17 cellular contexts compared by ENCODE assay signal in the genomic region with DNA sequence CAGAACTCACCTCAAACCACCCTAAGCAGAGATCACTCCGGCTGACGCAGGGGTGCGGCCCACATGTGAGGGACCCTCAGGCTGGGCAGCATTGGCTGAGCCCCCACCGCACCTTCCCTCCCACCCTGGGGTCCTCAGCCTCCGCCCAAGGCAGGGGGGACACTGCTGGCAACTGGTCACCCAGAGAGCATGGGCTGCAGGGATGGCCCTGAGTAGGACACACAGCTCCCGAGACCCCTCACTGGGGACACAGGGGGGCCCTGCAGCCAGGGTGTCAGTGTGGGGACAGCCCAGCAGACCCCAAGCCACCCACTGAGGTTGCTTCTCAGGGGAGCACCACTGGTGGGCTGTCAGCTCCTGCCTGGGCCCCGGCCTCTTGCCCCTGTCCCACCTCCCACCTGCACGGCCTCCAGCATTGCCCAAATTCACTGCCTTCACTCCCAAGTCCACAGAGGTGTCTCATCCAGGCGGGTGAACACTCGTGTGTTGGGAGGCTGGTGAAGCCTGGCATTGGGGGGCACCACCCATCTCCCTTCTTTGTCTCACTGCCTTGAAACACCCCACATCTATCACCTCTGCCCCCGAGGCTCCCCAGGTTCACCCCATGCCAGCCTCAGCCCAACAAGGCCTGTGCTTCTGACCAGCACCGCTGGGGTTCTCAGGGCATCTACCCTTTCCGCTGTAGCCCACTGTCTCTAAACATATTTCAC. TPM values are rescaled to one million over a fixed set of nuclear protein-coding genes. Genes with fewer than 3 reads are reported as not detected.
DNase-seq lines count a peak whose midpoint lies in the region; ATAC-seq and TF ChIP-seq lines count a peak whose summit lies in the region.
"Had no signal": no experiment of that assay in that cellular context is flagged by ENCODE, and none has a peak within 500 bp of the region (broad histone marks: within the 10 kb centered on the region; RNA-seq: fewer than 3 reads in every experiment).

No MANE protein-coding gene starts in this region.

- no peaks in the 10 kb centered on the region for H3K4me1 ChIP-seq in BE2C

- ATAC-seq in activated CD8-positive, alpha-beta memory T cell treated with anti-CD3 and anti-CD28 coated beads, Interleukin-2, amount 10 ng/mL, durations not matched to agents 7 days and 5 days = no peak
- ATAC-seq in stimulated activated naive B cell treated with anti-CD40 and anti-IgM and Interleukin-4, amounts not matched to agents 10 μg/mL and 1 μg/mL and 100 μg/mL, for 72 hours (replicated peaks) = no peak
- ATAC-seq in GM21529 (IDR thresholded peaks at IDR 0.05; ENCODE audit: unreplicated experiment) = no peak
- ATAC-seq: GM12878, left colon had no signal

- no peaks in the 10 kb centered on the region for H3K36me3 ChIP-seq in BE2C

- CTCF ChIA-PET in activated CD8-positive, alpha-beta memory T cell treated with anti-CD3 and anti-CD28 coated beads, Interleukin-2, amount 10 ng/mL, durations not matched to agents 7 days and 5 days (lab: Charles Lee) = interaction anchor here (0.8 to 3.0 kb wide), 4 partner anchors 9 to 99 kb away, joined by 3 to 19 read pairs (median 4); no protein-coding TSS in a partner anchor

- H3K27me3 ChIP-seq in BE2C = no peaks in the 10 kb centered on the region

- H3K9me3 Mint-ChIP-seq in activated CD8-positive, alpha-beta memory T cell treated with anti-CD3 and anti-CD28 coated beads, Interleukin-2, amount 10 ng/mL, durations not matched to agents 7 days and 5 days (ENCODE audit: low read depth) = no peaks in the 10 kb centered on the region
- no peaks in the 10 kb centered on the region for H3K9me3 Mint-ChIP-seq in stimulated activated naive B cell treated with anti-CD40 and anti-IgM and Interleukin-4, amounts not matched to agents 10 μg/mL and 1 μg/mL and 100 μg/mL, for 72 hours

- H3K36me3 Mint-ChIP-seq in activated CD8-positive, alpha-beta memory T cell treated with anti-CD3 and anti-CD28 coated beads, Interleukin-2, amount 10 ng/mL, durations not matched to agents 7 days and 5 days = peaks cover 5% of the 10 kb centered on the region
- H3K36me3 Mint-ChIP-seq in stimulated activated naive B cell treated with anti-CD40 and anti-IgM and Interleukin-4, amounts not matched to agents 10 μg/mL and 1 μg/mL and 100 μg/mL, for 72 hours = peaks cover 0 to 3% of the 10 kb centered on the region in 2 donors

- no peak for TF ChIP-seq CTCF in BE2C (IDR thresholded peaks at IDR 0.05; ENCODE audit: low read depth, low read length)

- no peak overlapping the region for H3K4me3 Mint-ChIP-seq in activated CD8-positive, alpha-beta memory T cell treated with anti-CD3 and anti-CD28 coated beads, Interleukin-2, amount 10 ng/mL, durations not matched to agents 7 days and 5 days
- no peak overlapping the region for H3K4me3 Mint-ChIP-seq in stimulated activated naive B cell treated with anti-CD40 and anti-IgM and Interleukin-4, amounts not matched to agents 10 μg/mL and 1 μg/mL and 100 μg/mL, for 72 hours

- DNase-seq in activated effector memory CD4-positive, alpha-beta T cell treated with anti-CD3 and anti-CD28 coated beads, Interleukin-2, amount 50 U/mL, for 16 hours = peak; percentile 61
- DNase-seq in activated effector memory CD4-positive, alpha-beta T cell treated with Interleukin-2 at 50 U/mL for 16 hours = no peak
- DNase-seq in activated CD8-positive, alpha-beta memory T cell treated with anti-CD3 and anti-CD28 coated beads, Interleukin-2, amount 10 ng/mL, durations not matched to agents 7 days and 5 days = peak; percentile 38
- DNase-seq in mesenteric fat pad (ENCODE audit: low spot score) (peak; percentile 73), NCI-H1417 treated with DMSO at 0.1 percent for 48 hours (lab: John Stamatoyannopoulos, UW) (no peak), BE2C (no peak)
- no peak for DNase-seq in stimulated activated naive B cell treated with anti-CD40 and anti-IgM and Interleukin-4, amounts not matched to agents 10 μg/mL and 1 μg/mL and 100 μg/mL, for 72 hours
- DNase-seq: foreskin fibroblast, NCI-H1105, NCI-H2171 treated with DMSO at 0.1 percent for 48 hours, NCI-H82, SW 1271 had no signal

- peaks cover 6% of the 10 kb centered on the region for H3K27me3 Mint-ChIP-seq in activated CD8-positive, alpha-beta memory T cell treated with anti-CD3 and anti-CD28 coated beads, Interleukin-2, amount 10 ng/mL, durations not matched to agents 7 days and 5 days
- H3K27me3 Mint-ChIP-seq in stimulated activated naive B cell treated with anti-CD40 and anti-IgM and Interleukin-4, amounts not matched to agents 10 μg/mL and 1 μg/mL and 100 μg/mL, for 72 hours = peaks cover 0 to 6% of the 10 kb centered on the region in 2 donors

- no peak overlapping the region for H3K27ac Mint-ChIP-seq in activated CD8-positive, alpha-beta memory T cell treated with anti-CD3 and anti-CD28 coated beads, Interleukin-2, amount 10 ng/mL, durations not matched to agents 7 days and 5 days
- peak overlapping the region; percentile 39 for H3K27ac Mint-ChIP-seq in stimulated activated naive B cell treated with anti-CD40 and anti-IgM and Interleukin-4, amounts not matched to agents 10 μg/mL and 1 μg/mL and 100 μg/mL, for 72 hours

- peaks cover 24% of the 10 kb centered on the region for H3K4me1 Mint-ChIP-seq in activated CD8-positive, alpha-beta memory T cell treated with anti-CD3 and anti-CD28 coated beads, Interleukin-2, amount 10 ng/mL, durations not matched to agents 7 days and 5 days
- peaks cover 26 to 32% of the 10 kb centered on the region in 2 donors for H3K4me1 Mint-ChIP-seq in stimulated activated naive B cell treated with anti-CD40 and anti-IgM and Interleukin-4, amounts not matched to agents 10 μg/mL and 1 μg/mL and 100 μg/mL, for 72 hours

- H3K9me3 ChIP-seq in BE2C = no peaks in the 10 kb centered on the region
- H3K9me3 ChIP-seq: Caco-2 had no signal

- H3K4me3 ChIP-seq in BE2C (ENCODE audit: low read depth, low read length) = no peak overlapping the region
- H3K4me3 ChIP-seq: GM12878 had no signal

RNA-seq across cellular contexts. Expression of a gene that starts 4.7 kb away (rescaled TPM):
- total RNA-seq in activated CD8-positive, alpha-beta memory T cell treated with anti-CD3 and anti-CD28 coated beads, Interleukin-2, amount 10 ng/mL, durations not matched to agents 7 days and 5 days = 10 to 100 TPM; 28.3 to 49.2 TPM
- total RNA-seq in mesenteric fat pad = 1.0 TPM
- not detected for polyA plus RNA-seq in BE2C (2012; ENCODE audit: insufficient read depth, insufficient read length, low read depth)
- total RNA-seq: pulmonary artery endothelial cell had no signal

RNA-seq across cellular contexts. Expression of a gene that starts 4.7 kb away (rescaled TPM):
- total RNA-seq in activated CD8-positive, alpha-beta memory T cell treated with anti-CD3 and anti-CD28 coated beads, Interleukin-2, amount 10 ng/mL, durations not matched to agents 7 days and 5 days = 10 to 100 TPM; 20.5 to 41.4 TPM
- 1.3 TPM for total RNA-seq in mesenteric fat pad
- polyA plus RNA-seq in BE2C (2012; ENCODE audit: insufficient read depth, insufficient read length, low read depth) = 3.5 TPM
- total RNA-seq: GM12878, pulmonary artery endothelial cell had no signal

RNA-seq across cellular contexts. Expression of a gene that starts 26.7 kb away (rescaled TPM):
- total RNA-seq in activated CD8-positive, alpha-beta memory T cell treated with anti-CD3 and anti-CD28 coated beads, Interleukin-2, amount 10 ng/mL, durations not matched to agents 7 days and 5 days = under 1 TPM; 0.12 to 0.15 TPM
- total RNA-seq in mesenteric fat pad = 0.64 TPM
- not detected for polyA plus RNA-seq in BE2C (2012; ENCODE audit: insufficient read depth, insufficient read length, low read depth)
- total RNA-seq: GM12878, pulmonary artery endothelial cell had no signal
- polyA plus RNA-seq: GM12878 had no signal

Comparison
In these comparisons a context has a peak if more than half of its experiments do, and no peak if none do; other contexts are left out.
1. DNase-seq: peak in activated effector memory CD4-positive, alpha-beta T cell treated with anti-CD3 and anti-CD28 coated beads, Interleukin-2, amount 50 U/mL, for 16 hours (single experiment), activated CD8-positive, alpha-beta memory T cell treated with anti-CD3 and anti-CD28 coated beads, Interleukin-2, amount 10 ng/mL, durations not matched to agents 7 days and 5 days (single experiment) and mesenteric fat pad (single experiment); none in activated effector memory CD4-positive, alpha-beta T cell treated with Interleukin-2 at 50 U/mL for 16 hours (single experiment), stimulated activated naive B cell treated with anti-CD40 and anti-IgM and Interleukin-4, amounts not matched to agents 10 μg/mL and 1 μg/mL and 100 μg/mL, for 72 hours (single experiment), NCI-H1417 treated with DMSO at 0.1 percent for 48 hours (single experiment) and BE2C (single experiment).
2. RNA of a gene that starts 4.7 kb away (total RNA-seq): 28.3 to 49.2 TPM in activated CD8-positive, alpha-beta memory T cell treated with anti-CD3 and anti-CD28 coated beads, Interleukin-2, amount 10 ng/mL, durations not matched to agents 7 days and 5 days; 1.0 TPM in mesenteric fat pad (single experiment); every median in the first group is over 10 times any median in the second.